Comparison of ENCODE assay signal across 2 cellular contexts in the genomic region with DNA sequence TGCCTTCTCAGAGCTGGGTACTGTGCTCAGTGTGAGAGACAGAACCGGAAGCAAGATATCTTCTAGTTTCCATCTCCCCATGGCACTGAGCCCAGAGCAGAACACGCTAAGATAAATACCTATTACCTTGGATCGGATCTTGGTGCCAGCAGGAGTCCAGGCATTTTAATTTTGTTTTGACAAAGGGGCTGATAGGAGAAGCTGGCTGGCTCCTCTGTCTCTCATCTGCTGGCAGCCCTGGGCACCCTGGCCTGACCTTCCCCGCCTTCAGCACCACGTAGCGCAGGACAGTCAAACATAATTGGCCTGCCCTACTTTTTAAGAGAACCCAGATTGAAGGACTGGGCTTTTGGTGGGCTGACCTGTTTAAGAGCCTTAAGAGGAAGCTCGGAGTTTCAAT.
TF ChIP-seq lines count a peak whose summit lies in the region.

No MANE protein-coding gene starts in this region.

TF ChIP-seq in HEK293, 187 proteins besides CTCF, POLR2A, EP300 and RAD21 (continued from another document):
- TF ChIP-seq, protein P1, sequence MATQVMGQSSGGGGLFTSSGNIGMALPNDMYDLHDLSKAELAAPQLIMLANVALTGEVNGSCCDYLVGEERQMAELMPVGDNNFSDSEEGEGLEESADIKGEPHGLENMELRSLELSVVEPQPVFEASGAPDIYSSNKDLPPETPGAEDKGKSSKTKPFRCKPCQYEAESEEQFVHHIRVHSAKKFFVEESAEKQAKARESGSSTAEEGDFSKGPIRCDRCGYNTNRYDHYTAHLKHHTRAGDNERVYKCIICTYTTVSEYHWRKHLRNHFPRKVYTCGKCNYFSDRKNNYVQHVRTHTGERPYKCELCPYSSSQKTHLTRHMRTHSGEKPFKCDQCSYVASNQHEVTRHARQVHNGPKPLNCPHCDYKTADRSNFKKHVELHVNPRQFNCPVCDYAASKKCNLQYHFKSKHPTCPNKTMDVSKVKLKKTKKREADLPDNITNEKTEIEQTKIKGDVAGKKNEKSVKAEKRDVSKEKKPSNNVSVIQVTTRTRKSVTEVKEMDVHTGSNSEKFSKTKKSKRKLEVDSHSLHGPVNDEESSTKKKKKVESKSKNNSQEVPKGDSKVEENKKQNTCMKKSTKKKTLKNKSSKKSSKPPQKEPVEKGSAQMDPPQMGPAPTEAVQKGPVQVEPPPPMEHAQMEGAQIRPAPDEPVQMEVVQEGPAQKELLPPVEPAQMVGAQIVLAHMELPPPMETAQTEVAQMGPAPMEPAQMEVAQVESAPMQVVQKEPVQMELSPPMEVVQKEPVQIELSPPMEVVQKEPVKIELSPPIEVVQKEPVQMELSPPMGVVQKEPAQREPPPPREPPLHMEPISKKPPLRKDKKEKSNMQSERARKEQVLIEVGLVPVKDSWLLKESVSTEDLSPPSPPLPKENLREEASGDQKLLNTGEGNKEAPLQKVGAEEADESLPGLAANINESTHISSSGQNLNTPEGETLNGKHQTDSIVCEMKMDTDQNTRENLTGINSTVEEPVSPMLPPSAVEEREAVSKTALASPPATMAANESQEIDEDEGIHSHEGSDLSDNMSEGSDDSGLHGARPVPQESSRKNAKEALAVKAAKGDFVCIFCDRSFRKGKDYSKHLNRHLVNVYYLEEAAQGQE (tag by site-specific recombination; IDR thresholded peaks at IDR 0.05), result peak; percentile 76
- TF ChIP-seq ZNF394 (tag by site-specific recombination; IDR thresholded peaks at IDR 0.05; ENCODE audit: borderline replicate concordance), result 0 out of 2 replicates have a peak, but pooled peaks have one; percentile 21

TF ChIP-seq in SK-N-SH, 30 proteins besides CTCF, POLR2A, EP300 and RAD21 (continued from another document):
- TF ChIP-seq, protein P2, sequence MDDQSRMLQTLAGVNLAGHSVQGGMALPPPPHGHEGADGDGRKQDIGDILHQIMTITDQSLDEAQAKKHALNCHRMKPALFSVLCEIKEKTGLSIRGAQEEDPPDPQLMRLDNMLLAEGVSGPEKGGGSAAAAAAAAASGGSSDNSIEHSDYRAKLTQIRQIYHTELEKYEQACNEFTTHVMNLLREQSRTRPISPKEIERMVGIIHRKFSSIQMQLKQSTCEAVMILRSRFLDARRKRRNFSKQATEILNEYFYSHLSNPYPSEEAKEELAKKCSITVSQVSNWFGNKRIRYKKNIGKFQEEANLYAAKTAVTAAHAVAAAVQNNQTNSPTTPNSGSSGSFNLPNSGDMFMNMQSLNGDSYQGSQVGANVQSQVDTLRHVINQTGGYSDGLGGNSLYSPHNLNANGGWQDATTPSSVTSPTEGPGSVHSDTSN (IDR thresholded peaks at IDR 0.05), result no peak
- no peak for TF ChIP-seq SIN3A (IDR thresholded peaks at IDR 0.05; ENCODE audit: borderline replicate concordance, low read depth, low read length)
- TF ChIP-seq GATA2 (CRISPR knock-in tag; IDR thresholded peaks at IDR 0.05), result 0 out of 2 replicates have a peak, but pooled peaks have one; percentile 41
- TF ChIP-seq, protein P3, sequence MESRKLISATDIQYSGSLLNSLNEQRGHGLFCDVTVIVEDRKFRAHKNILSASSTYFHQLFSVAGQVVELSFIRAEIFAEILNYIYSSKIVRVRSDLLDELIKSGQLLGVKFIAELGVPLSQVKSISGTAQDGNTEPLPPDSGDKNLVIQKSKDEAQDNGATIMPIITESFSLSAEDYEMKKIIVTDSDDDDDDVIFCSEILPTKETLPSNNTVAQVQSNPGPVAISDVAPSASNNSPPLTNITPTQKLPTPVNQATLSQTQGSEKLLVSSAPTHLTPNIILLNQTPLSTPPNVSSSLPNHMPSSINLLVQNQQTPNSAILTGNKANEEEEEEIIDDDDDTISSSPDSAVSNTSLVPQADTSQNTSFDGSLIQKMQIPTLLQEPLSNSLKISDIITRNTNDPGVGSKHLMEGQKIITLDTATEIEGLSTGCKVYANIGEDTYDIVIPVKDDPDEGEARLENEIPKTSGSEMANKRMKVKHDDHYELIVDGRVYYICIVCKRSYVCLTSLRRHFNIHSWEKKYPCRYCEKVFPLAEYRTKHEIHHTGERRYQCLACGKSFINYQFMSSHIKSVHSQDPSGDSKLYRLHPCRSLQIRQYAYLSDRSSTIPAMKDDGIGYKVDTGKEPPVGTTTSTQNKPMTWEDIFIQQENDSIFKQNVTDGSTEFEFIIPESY (IDR thresholded peaks at IDR 0.05; ENCODE audit: borderline replicate concordance, low read depth), result no peak
- TF ChIP-seq TEAD4 (IDR thresholded peaks at IDR 0.05; ENCODE audit: borderline replicate concordance, insufficient read depth), result no peak
- TF ChIP-seq POLR2AphosphoS5 (IDR thresholded peaks at IDR 0.05; ENCODE audit: low read depth, low read length), result no peak
- TF ChIP-seq RCOR1 (IDR thresholded peaks at IDR 0.05; ENCODE audit: low read length), result peak; percentile 90
- TF ChIP-seq GABPA (IDR thresholded peaks at IDR 0.05; ENCODE audit: low read depth), result no peak
